Comparison of ENCODE assay signal across 7 cellular contexts in the genomic region with DNA sequence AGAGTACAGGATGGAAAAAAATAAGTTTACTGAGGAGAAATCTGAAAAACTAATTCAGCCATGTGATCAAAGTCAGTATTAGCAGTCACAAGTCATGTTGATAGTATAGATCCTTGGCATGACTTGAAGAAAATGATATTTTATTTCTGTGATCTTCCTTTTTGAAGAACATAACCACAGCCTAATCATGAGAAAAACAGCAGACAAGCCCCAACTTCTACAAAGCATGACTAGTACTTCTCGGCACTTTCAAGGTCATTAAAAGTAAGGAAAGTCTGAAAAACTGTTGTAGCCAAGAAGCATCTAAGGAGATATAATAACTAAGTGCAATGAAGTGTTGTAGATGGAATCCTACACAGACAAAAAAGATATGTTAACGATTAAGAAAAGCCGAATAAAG.
"Had no signal": no experiment of that assay in that cellular context is flagged by ENCODE, and none has a peak within 500 bp of the region (broad histone marks: within the 10 kb centered on the region; RNA-seq: fewer than 3 reads in every experiment).

No MANE protein-coding gene starts in this region.

- H3K4me3 ChIP-seq: GM23248, HAP-1 had no signal

- H3K9ac ChIP-seq: GM23248 had no signal

- ATAC-seq: HCT116 had no signal

- H3K36me3 ChIP-seq: HAP-1 had no signal

- H3K4me1 ChIP-seq: HAP-1 had no signal

- H3K27ac Mint-ChIP-seq: HFFc6 had no signal

- DNase-seq: GM23248, GOT3, H7, HFFc6, IMR-90 had no signal

- H3K9me3 ChIP-seq: HAP-1 had no signal

- H3K4me3 Mint-ChIP-seq: HFFc6 had no signal

- H2AFZ ChIP-seq: GM23248 had no signal

- H3K27ac ChIP-seq: GM23248 had no signal
